Comparison of ENCODE assay signal across 19 cellular contexts in the genomic region with DNA sequence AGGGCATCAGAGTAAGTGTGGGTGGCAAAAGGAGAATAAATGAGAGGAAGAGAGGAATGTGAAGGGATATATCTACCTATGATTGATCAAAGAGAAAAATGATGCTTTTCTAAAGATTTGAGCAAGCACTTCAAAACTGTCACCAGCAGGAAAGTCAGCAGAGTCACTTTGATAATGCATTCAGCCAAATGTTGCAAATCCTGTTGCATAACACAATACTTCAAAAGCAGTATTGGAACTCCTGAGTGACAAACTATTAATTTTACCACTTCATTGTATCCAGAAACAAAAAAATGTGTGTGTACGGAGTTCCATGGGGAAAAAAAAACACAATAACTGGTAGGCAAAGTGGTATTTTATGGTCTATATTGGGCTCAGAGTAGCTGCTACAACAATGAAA.
DNase-seq lines count a peak whose midpoint lies in the region; ATAC-seq, FAIRE-seq and TF ChIP-seq lines count a peak whose summit lies in the region.
"Had no signal": no experiment of that assay in that cellular context is flagged by ENCODE, and none has a peak within 500 bp of the region (broad histone marks: within the 10 kb centered on the region; RNA-seq: fewer than 3 reads in every experiment).

No MANE protein-coding gene starts in this region.

- peak; percentile 5 for DNase-seq in GM23338 (ENCODE audit: low spot score)
- peak; percentile 13 for DNase-seq in LHCN-M2 (ENCODE audit: low read depth)
- peak; percentile 7 for DNase-seq in astrocyte (ENCODE audit: low read depth)
- DNase-seq in fibroblast of mammary gland (ENCODE audit: low read depth) = peak; percentile 10
- DNase-seq in HT-29 (ENCODE audit: low spot score) = no peak
- no peak for DNase-seq in NCI-H187 (lab: John Stamatoyannopoulos, UW)
- DNase-seq in CD8-positive, alpha-beta memory T cell = no peak
- DNase-seq: 8988T; Calu3; CD4-positive, alpha-beta memory T cell; DMS79; GDM1; GOT3; H7 had no signal

- no peaks in the 10 kb centered on the region for H3K9me2 ChIP-seq in GM23338 (ENCODE audit: insufficient read depth)

- H3K27ac Mint-ChIP-seq in GM23338 = no peak overlapping the region
- H3K27ac Mint-ChIP-seq in astrocyte (ENCODE audit: unreplicated experiment) = no peak overlapping the region
- no peak overlapping the region for H3K27ac Mint-ChIP-seq in CD8-positive, alpha-beta memory T cell
- H3K27ac Mint-ChIP-seq: CD14-positive monocyte; CD4-positive, alpha-beta memory T cell had no signal

- POLR2A ChIA-PET in CD8-positive, alpha-beta memory T cell (lab: Charles Lee) = no interaction called here

- H3K36me3 Mint-ChIP-seq in GM23338 (ENCODE audit: low read depth) (peaks cover 17% of the 10 kb centered on the region; the same call in 1 of the 3 replicates), astrocyte (ENCODE audit: low read depth, unreplicated experiment) (peaks cover 1% of the 10 kb centered on the region)
- H3K36me3 Mint-ChIP-seq in CD8-positive, alpha-beta memory T cell = no peaks in the 10 kb centered on the region
- H3K36me3 Mint-ChIP-seq: CD14-positive monocyte; CD4-positive, alpha-beta memory T cell had no signal

- H3K9me3 ChIP-seq in astrocyte (ENCODE audit: insufficient read depth, low read depth, low read length) = no peaks in the 10 kb centered on the region
- no peaks in the 10 kb centered on the region for H3K9me3 ChIP-seq in CD8-positive, alpha-beta memory T cell (ENCODE audit: low read length)

- H3K27me3 Mint-ChIP-seq in GM23338 (ENCODE audit: insufficient read depth, low read depth, poor library complexity) (no peaks in the 10 kb centered on the region), astrocyte (ENCODE audit: low read depth, unreplicated experiment) (no peaks in the 10 kb centered on the region)
- H3K27me3 Mint-ChIP-seq in CD8-positive, alpha-beta memory T cell = peaks cover 3 to 6% of the 10 kb centered on the region in 2 donors
- H3K27me3 Mint-ChIP-seq: CD4-positive, alpha-beta memory T cell had no signal

- H3F3A ChIP-seq in GM23338 (replicated peaks; ENCODE audit: low read depth) = no peaks in the 10 kb centered on the region

- H3K4me2 ChIP-seq in GM23338 = no peak overlapping the region
- no peak overlapping the region for H3K4me2 ChIP-seq in astrocyte (ENCODE audit: low read length)
- H3K4me2 ChIP-seq: BLaER1 had no signal

- no peaks in the 10 kb centered on the region for H3K79me2 ChIP-seq in GM23338 (replicated peaks; ENCODE audit: insufficient read depth)
- H3K79me2 ChIP-seq in astrocyte (ENCODE audit: insufficient read depth, low read length) = no peaks in the 10 kb centered on the region

- H3K27ac ChIP-seq in GM23338 (ENCODE audit: low read depth) (no peak overlapping the region), astrocyte (ENCODE audit: low read depth, low read length) (no peak overlapping the region)
- H3K27ac ChIP-seq in CD8-positive, alpha-beta memory T cell (ENCODE audit: low read depth, low read length) = no peak overlapping the region
- H3K27ac ChIP-seq: BLaER1 had no signal

- H2AFZ ChIP-seq in GM23338 (no peak overlapping the region), astrocyte (ENCODE audit: low read depth, low read length) (no peak overlapping the region)

- no peaks in the 10 kb centered on the region for H3K36me3 ChIP-seq in GM23338 (ENCODE audit: insufficient read depth)
- H3K36me3 ChIP-seq in astrocyte (ENCODE audit: insufficient read depth, low read length) = no peaks in the 10 kb centered on the region
- no peaks in the 10 kb centered on the region for H3K36me3 ChIP-seq in CD8-positive, alpha-beta memory T cell (ENCODE audit: insufficient read depth, low read length)
- H3K36me3 ChIP-seq: BLaER1 had no signal

- H3K9ac ChIP-seq in astrocyte (ENCODE audit: low read length) = no peak overlapping the region
- H3K9ac ChIP-seq: BLaER1 had no signal

- H3K4me1 ChIP-seq in GM23338 (ENCODE audit: insufficient read depth) = no peaks in the 10 kb centered on the region
- H3K4me1 ChIP-seq in astrocyte (ENCODE audit: insufficient read depth, low read length) = no peaks in the 10 kb centered on the region
- no peaks in the 10 kb centered on the region for H3K4me1 ChIP-seq in CD8-positive, alpha-beta memory T cell (ENCODE audit: insufficient read depth, low read length)
- H3K4me1 ChIP-seq: BLaER1 had no signal

- FAIRE-seq in astrocyte (lab: Jason Lieb, UNC) = peak; percentile 9
- FAIRE-seq: GM12892, GM18507 had no signal

- no peak for ATAC-seq in GM23338
- no peak for ATAC-seq in SK-N-SH treated with all-trans-retinoic acid at 6 μM for 48 hours

- H3K27me3 ChIP-seq in GM23338 (ENCODE audit: insufficient read depth) (no peaks in the 10 kb centered on the region), astrocyte (ENCODE audit: insufficient read depth, low read length) (no peaks in the 10 kb centered on the region)
- H3K27me3 ChIP-seq in CD8-positive, alpha-beta memory T cell (ENCODE audit: insufficient read depth, low read length, poor library complexity, severe bottlenecking) = no peaks in the 10 kb centered on the region
- H3K27me3 ChIP-seq: BLaER1 had no signal

- H3K4me3 Mint-ChIP-seq in GM23338 (no peak overlapping the region), astrocyte (ENCODE audit: unreplicated experiment) (no peak overlapping the region)
- H3K4me3 Mint-ChIP-seq in CD8-positive, alpha-beta memory T cell = no peak overlapping the region
- H3K4me3 Mint-ChIP-seq: CD14-positive monocyte; CD4-positive, alpha-beta memory T cell had no signal

- H4K20me1 ChIP-seq in GM23338 (replicated peaks; ENCODE audit: insufficient read depth) (no peaks in the 10 kb centered on the region), astrocyte (ENCODE audit: insufficient read depth, low read length) (no peaks in the 10 kb centered on the region)
- H4K20me1 ChIP-seq: BLaER1 had no signal

- H3K9me3 Mint-ChIP-seq in GM23338 (peaks cover 19% of the 10 kb centered on the region), astrocyte (ENCODE audit: unreplicated experiment) (peaks cover 9% of the 10 kb centered on the region)
- peaks cover 0 to 18% (median 6%) of the 10 kb centered on the region in 5 donors for H3K9me3 Mint-ChIP-seq in CD8-positive, alpha-beta memory T cell

- CTCF ChIA-PET in CD8-positive, alpha-beta memory T cell (lab: Charles Lee) = no interaction called here

- H3K4me1 Mint-ChIP-seq in GM23338 (no peaks in the 10 kb centered on the region), astrocyte (ENCODE audit: low read depth, unreplicated experiment) (peaks cover 1% of the 10 kb centered on the region)
- no peaks in the 10 kb centered on the region for H3K4me1 Mint-ChIP-seq in CD8-positive, alpha-beta memory T cell
- H3K4me1 Mint-ChIP-seq: CD14-positive monocyte; CD4-positive, alpha-beta memory T cell had no signal

- H3K4me3 ChIP-seq in GM23338 (no peak overlapping the region), astrocyte (ENCODE audit: insufficient read depth, low read depth, low read length) (no peak overlapping the region), fibroblast of mammary gland (ENCODE audit: control insufficient read depth, low read depth, low read length) (no peak overlapping the region)
- no peak overlapping the region for H3K4me3 ChIP-seq in CD8-positive, alpha-beta memory T cell (ENCODE audit: low read length)
- H3K4me3 ChIP-seq: BLaER1 had no signal

- no peak for TF ChIP-seq CTCF in GM23338 (conservative IDR thresholded peaks at IDR 0.05; ENCODE audit: low read depth in 2 of 2)
- no peak for TF ChIP-seq CTCF in astrocyte (IDR thresholded peaks at IDR 0.05; ENCODE audit: insufficient read depth, low read depth, low read length)
- TF ChIP-seq CTCF in fibroblast of mammary gland (conservative IDR thresholded peaks at IDR 0.05; ENCODE audit: control insufficient read depth, insufficient read depth, low read depth, low read length) = no peak

TF ChIP-seq in GM23338, 12 proteins besides CTCF, POLR2A, EP300 and RAD21:
- TF ChIP-seq JUNB (IDR thresholded peaks at IDR 0.05; ENCODE audit: unreplicated experiment) = no peak
- no peak for TF ChIP-seq CREB1 (CRISPR knock-in tag; IDR thresholded peaks at IDR 0.05; ENCODE audit: low read depth)
- no peak for TF ChIP-seq ZNF114 (CRISPR knock-in tag; IDR thresholded peaks at IDR 0.05)
- TF ChIP-seq POLR2AphosphoS5 (IDR thresholded peaks at IDR 0.05; ENCODE audit: low read depth) = no peak
TF ChIP-seq in GM23338: peak in this region for 0.

TF ChIP-seq in SK-N-SH treated with all-trans-retinoic acid at 6 μM for 48 hours, 23 proteins besides CTCF, POLR2A, EP300 and RAD21 (continues in another document):
- TF ChIP-seq POU6F1 (CRISPR knock-in tag; IDR thresholded peaks at IDR 0.05; ENCODE audit: borderline replicate concordance, low read depth) (no peak), TOX (CRISPR knock-in tag; IDR thresholded peaks at IDR 0.05; ENCODE audit: borderline replicate concordance) (no peak), ZNF565 (CRISPR knock-in tag; conservative IDR thresholded peaks at IDR 0.05; ENCODE audit: low read depth) (no peak), BACH2 (CRISPR knock-in tag; IDR thresholded peaks at IDR 0.05; ENCODE audit: borderline replicate concordance) (no peak)
- TF ChIP-seq, protein P1, sequence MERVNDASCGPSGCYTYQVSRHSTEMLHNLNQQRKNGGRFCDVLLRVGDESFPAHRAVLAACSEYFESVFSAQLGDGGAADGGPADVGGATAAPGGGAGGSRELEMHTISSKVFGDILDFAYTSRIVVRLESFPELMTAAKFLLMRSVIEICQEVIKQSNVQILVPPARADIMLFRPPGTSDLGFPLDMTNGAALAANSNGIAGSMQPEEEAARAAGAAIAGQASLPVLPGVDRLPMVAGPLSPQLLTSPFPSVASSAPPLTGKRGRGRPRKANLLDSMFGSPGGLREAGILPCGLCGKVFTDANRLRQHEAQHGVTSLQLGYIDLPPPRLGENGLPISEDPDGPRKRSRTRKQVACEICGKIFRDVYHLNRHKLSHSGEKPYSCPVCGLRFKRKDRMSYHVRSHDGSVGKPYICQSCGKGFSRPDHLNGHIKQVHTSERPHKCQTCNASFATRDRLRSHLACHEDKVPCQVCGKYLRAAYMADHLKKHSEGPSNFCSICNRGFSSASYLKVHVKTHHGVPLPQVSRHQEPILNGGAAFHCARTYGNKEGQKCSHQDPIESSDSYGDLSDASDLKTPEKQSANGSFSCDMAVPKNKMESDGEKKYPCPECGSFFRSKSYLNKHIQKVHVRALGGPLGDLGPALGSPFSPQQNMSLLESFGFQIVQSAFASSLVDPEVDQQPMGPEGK (CRISPR knock-in tag; IDR thresholded peaks at IDR 0.05; ENCODE audit: borderline replicate concordance) = no peak

Comparison
In these comparisons a context has a peak if more than half of its experiments do, and no peak if none do; other contexts are left out.
1. DNase-seq: peak in GM23338 (single experiment), LHCN-M2 (single experiment), astrocyte (single experiment) and fibroblast of mammary gland (single experiment); none in HT-29 (single experiment), NCI-H187 (0 of 2) and CD8-positive, alpha-beta memory T cell (0 of 5).